Comparison of ENCODE assay signal across 1 cellular context in the genomic region with DNA sequence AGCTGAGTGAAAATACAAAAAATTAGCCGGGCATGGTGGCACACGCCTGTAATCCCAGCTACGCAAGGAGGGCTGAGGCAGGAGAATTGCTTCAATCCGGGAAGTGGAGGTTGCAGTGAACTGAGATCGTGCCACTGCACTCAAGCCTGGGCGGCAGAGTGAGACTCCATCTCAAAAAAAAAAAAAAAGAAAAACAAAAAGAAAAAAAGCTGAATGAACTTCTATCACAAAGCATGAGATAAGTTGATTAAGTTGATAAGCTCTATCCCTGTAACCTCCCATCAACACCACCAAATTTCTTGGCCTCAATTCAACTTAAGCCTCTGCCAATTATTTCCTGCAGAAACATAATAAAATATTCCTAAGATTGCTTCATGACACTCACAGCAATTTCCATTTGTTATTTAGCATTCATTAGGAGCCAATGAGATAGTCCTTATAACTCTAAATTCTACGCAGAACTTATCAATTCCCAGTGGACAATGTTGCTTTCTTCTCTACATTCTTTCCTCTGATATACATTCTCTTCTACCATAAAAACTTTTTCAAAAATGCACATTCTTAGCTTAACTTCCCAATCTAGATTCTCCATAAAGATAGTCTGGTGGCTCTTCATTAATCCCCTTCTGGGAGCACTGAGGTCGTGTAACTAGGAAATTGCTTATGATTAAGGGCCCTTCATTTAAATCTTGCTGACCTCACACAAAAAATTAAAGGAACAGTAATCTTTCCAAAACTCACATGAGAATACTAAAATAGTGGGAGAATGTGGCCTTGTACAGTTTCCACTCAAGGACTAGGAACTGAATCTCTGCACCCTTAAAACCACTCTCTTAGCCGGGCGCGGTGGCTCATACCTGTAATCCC.
TF ChIP-seq lines count a peak whose summit lies in the region.

No MANE protein-coding gene starts in this region.

TF ChIP-seq in WTC11, 78 proteins besides CTCF, POLR2A, EP300 and RAD21 (continued from another document):
- TF ChIP-seq SP1 (CRISPR knock-in tag; conservative IDR thresholded peaks at IDR 0.05) (no peak), SMAD4 (CRISPR knock-in tag; IDR thresholded peaks at IDR 0.05) (no peak), ARID4B (CRISPR knock-in tag; IDR thresholded peaks at IDR 0.05; ENCODE audit: borderline replicate concordance) (no peak), PREB (CRISPR knock-in tag; IDR thresholded peaks at IDR 0.05; ENCODE audit: borderline replicate concordance) (no peak), OVOL2 (CRISPR knock-in tag; IDR thresholded peaks at IDR 0.05; ENCODE audit: borderline replicate concordance) (no peak), KAT7 (CRISPR knock-in tag; IDR thresholded peaks at IDR 0.05; ENCODE audit: borderline replicate concordance) (no peak), ZBTB43 (CRISPR knock-in tag; IDR thresholded peaks at IDR 0.05) (no peak), ZNF232 (CRISPR knock-in tag; IDR thresholded peaks at IDR 0.05) (no peak)
- TF ChIP-seq, protein P1, sequence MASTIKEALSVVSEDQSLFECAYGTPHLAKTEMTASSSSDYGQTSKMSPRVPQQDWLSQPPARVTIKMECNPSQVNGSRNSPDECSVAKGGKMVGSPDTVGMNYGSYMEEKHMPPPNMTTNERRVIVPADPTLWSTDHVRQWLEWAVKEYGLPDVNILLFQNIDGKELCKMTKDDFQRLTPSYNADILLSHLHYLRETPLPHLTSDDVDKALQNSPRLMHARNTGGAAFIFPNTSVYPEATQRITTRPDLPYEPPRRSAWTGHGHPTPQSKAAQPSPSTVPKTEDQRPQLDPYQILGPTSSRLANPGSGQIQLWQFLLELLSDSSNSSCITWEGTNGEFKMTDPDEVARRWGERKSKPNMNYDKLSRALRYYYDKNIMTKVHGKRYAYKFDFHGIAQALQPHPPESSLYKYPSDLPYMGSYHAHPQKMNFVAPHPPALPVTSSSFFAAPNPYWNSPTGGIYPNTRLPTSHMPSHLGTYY (CRISPR knock-in tag; IDR thresholded peaks at IDR 0.05) = no peak
- TF ChIP-seq, protein P2, sequence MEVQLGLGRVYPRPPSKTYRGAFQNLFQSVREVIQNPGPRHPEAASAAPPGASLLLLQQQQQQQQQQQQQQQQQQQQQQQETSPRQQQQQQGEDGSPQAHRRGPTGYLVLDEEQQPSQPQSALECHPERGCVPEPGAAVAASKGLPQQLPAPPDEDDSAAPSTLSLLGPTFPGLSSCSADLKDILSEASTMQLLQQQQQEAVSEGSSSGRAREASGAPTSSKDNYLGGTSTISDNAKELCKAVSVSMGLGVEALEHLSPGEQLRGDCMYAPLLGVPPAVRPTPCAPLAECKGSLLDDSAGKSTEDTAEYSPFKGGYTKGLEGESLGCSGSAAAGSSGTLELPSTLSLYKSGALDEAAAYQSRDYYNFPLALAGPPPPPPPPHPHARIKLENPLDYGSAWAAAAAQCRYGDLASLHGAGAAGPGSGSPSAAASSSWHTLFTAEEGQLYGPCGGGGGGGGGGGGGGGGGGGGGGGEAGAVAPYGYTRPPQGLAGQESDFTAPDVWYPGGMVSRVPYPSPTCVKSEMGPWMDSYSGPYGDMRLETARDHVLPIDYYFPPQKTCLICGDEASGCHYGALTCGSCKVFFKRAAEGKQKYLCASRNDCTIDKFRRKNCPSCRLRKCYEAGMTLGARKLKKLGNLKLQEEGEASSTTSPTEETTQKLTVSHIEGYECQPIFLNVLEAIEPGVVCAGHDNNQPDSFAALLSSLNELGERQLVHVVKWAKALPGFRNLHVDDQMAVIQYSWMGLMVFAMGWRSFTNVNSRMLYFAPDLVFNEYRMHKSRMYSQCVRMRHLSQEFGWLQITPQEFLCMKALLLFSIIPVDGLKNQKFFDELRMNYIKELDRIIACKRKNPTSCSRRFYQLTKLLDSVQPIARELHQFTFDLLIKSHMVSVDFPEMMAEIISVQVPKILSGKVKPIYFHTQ (CRISPR knock-in tag; IDR thresholded peaks at IDR 0.05) = no peak
TF ChIP-seq in WTC11: peak in this region for 0.
